16 cellular contexts compared by ENCODE assay signal in genomic region chr16:68367440-68367839, GRCh38. TPM values are rescaled to one million over a fixed set of nuclear protein-coding genes. Genes with fewer than 3 reads are reported as not detected.
DNase-seq lines count a peak whose midpoint lies in the region; ATAC-seq and TF ChIP-seq lines count a peak whose summit lies in the region.
"Had no signal": no experiment of that assay in that cellular context is flagged by ENCODE, and none has a peak within 500 bp of the region (broad histone marks: within the 10 kb centered on the region; RNA-seq: fewer than 3 reads in every experiment).

No MANE protein-coding gene starts in this region.

- no peaks in the 10 kb centered on the region for H3K9me3 Mint-ChIP-seq in activated naive CD8-positive, alpha-beta T cell treated with anti-CD3 and anti-CD28 coated beads, Interleukin-2, amount 10 ng/mL, durations not matched to agents 7 days and 5 days
- no peaks in the 10 kb centered on the region for H3K9me3 Mint-ChIP-seq in activated naive CD8-positive, alpha-beta T cell treated with anti-CD3 and anti-CD28 coated beads for 36 hours
- no peaks in the 10 kb centered on the region for H3K9me3 Mint-ChIP-seq in memory B cell
- H3K9me3 Mint-ChIP-seq in activated CD4-positive, alpha-beta memory T cell treated with anti-CD3 and anti-CD28 coated beads, Interleukin-2, amount 10 ng/mL, durations not matched to agents 7 days and 5 days, result no peaks in the 10 kb centered on the region
- no peaks in the 10 kb centered on the region for H3K9me3 Mint-ChIP-seq in CD4-positive, alpha-beta T cell
- H3K9me3 Mint-ChIP-seq: HFFc6 had no signal

- H3K27me3 Mint-ChIP-seq in activated naive CD8-positive, alpha-beta T cell treated with anti-CD3 and anti-CD28 coated beads, Interleukin-2, amount 10 ng/mL, durations not matched to agents 7 days and 5 days, result peaks cover 21% of the 10 kb centered on the region
- peaks cover 41% of the 10 kb centered on the region for H3K27me3 Mint-ChIP-seq in activated naive CD8-positive, alpha-beta T cell treated with anti-CD3 and anti-CD28 coated beads for 36 hours
- H3K27me3 Mint-ChIP-seq in memory B cell, result no peaks in the 10 kb centered on the region
- peaks cover 43% of the 10 kb centered on the region for H3K27me3 Mint-ChIP-seq in activated CD4-positive, alpha-beta memory T cell treated with anti-CD3 and anti-CD28 coated beads, Interleukin-2, amount 10 ng/mL, durations not matched to agents 7 days and 5 days
- H3K27me3 Mint-ChIP-seq in CD4-positive, alpha-beta T cell, result no peaks in the 10 kb centered on the region

- no peak overlapping the region for H3K4me3 Mint-ChIP-seq in activated naive CD8-positive, alpha-beta T cell treated with anti-CD3 and anti-CD28 coated beads, Interleukin-2, amount 10 ng/mL, durations not matched to agents 7 days and 5 days
- no peak overlapping the region for H3K4me3 Mint-ChIP-seq in activated naive CD8-positive, alpha-beta T cell treated with anti-CD3 and anti-CD28 coated beads for 36 hours
- H3K4me3 Mint-ChIP-seq in memory B cell, result no peak overlapping the region
- H3K4me3 Mint-ChIP-seq in activated CD4-positive, alpha-beta memory T cell treated with anti-CD3 and anti-CD28 coated beads, Interleukin-2, amount 10 ng/mL, durations not matched to agents 7 days and 5 days, result no peak overlapping the region
- H3K4me3 Mint-ChIP-seq in CD4-positive, alpha-beta T cell, result no peak overlapping the region
- H3K4me3 Mint-ChIP-seq: HFFc6 had no signal

- H3K27ac Mint-ChIP-seq in activated naive CD8-positive, alpha-beta T cell treated with anti-CD3 and anti-CD28 coated beads, Interleukin-2, amount 10 ng/mL, durations not matched to agents 7 days and 5 days, result peak overlapping the region; percentile 10
- H3K27ac Mint-ChIP-seq in activated naive CD8-positive, alpha-beta T cell treated with anti-CD3 and anti-CD28 coated beads for 36 hours, result no peak overlapping the region
- H3K27ac Mint-ChIP-seq in memory B cell, result peak overlapping the region; percentile 90
- no peak overlapping the region for H3K27ac Mint-ChIP-seq in activated CD4-positive, alpha-beta memory T cell treated with anti-CD3 and anti-CD28 coated beads, Interleukin-2, amount 10 ng/mL, durations not matched to agents 7 days and 5 days
- no peak overlapping the region for H3K27ac Mint-ChIP-seq in CD4-positive, alpha-beta T cell
- H3K27ac Mint-ChIP-seq: HFFc6 had no signal

- no peaks in the 10 kb centered on the region for H3K9me3 ChIP-seq in RWPE2 (ENCODE audit: severe bottlenecking)
- no peaks in the 10 kb centered on the region for H3K9me3 ChIP-seq in CD4-positive, alpha-beta T cell (ENCODE audit: control insufficient read depth, low read length)
- H3K9me3 ChIP-seq: SJSA1 had no signal

- H3K27ac ChIP-seq in RWPE2 (ENCODE audit: poor library complexity, severe bottlenecking), result no peak overlapping the region
- no peak overlapping the region for H3K27ac ChIP-seq in caudate nucleus (ENCODE audit: low read depth, low read length)
- H3K27ac ChIP-seq in CD4-positive, alpha-beta T cell (ENCODE audit: low read depth, low read length), result no peak overlapping the region
- H3K27ac ChIP-seq: SJSA1 had no signal

- H3K36me3 Mint-ChIP-seq in activated naive CD8-positive, alpha-beta T cell treated with anti-CD3 and anti-CD28 coated beads, Interleukin-2, amount 10 ng/mL, durations not matched to agents 7 days and 5 days, result peaks cover 5% of the 10 kb centered on the region
- no peaks in the 10 kb centered on the region for H3K36me3 Mint-ChIP-seq in activated naive CD8-positive, alpha-beta T cell treated with anti-CD3 and anti-CD28 coated beads for 36 hours
- H3K36me3 Mint-ChIP-seq in memory B cell, result no peaks in the 10 kb centered on the region
- H3K36me3 Mint-ChIP-seq in activated CD4-positive, alpha-beta memory T cell treated with anti-CD3 and anti-CD28 coated beads, Interleukin-2, amount 10 ng/mL, durations not matched to agents 7 days and 5 days (ENCODE audit: low read depth), result no peaks in the 10 kb centered on the region
- H3K36me3 Mint-ChIP-seq in CD4-positive, alpha-beta T cell (ENCODE audit: low read depth), result no peaks in the 10 kb centered on the region

- TF ChIP-seq CTCF in RWPE2 (IDR thresholded peaks at IDR 0.05; ENCODE audit: poor library complexity, severe bottlenecking), result no peak
- no peak for TF ChIP-seq CTCF in CD4-positive, alpha-beta T cell (IDR thresholded peaks at IDR 0.05)

- intact Hi-C loops in CD4-positive, alpha-beta T cell (cut with DNase I, micrococcal nuclease), result loop anchor here in 1 of 2 experiments (5.0 kb wide), 1 partner anchor 45 kb away; no protein-coding TSS in a partner anchor

- ATAC-seq in activated naive CD8-positive, alpha-beta T cell treated with anti-CD3 and anti-CD28 coated beads, Interleukin-2, amount 10 ng/mL, durations not matched to agents 7 days and 5 days (ENCODE audit: low read depth), result no peak
- no peak for ATAC-seq in RWPE2 (ENCODE audit: low read depth)
- ATAC-seq in memory B cell (ENCODE audit: low read depth), result no peak
- ATAC-seq in HG03039 (IDR thresholded peaks at IDR 0.05; ENCODE audit: unreplicated experiment), result no peak
- no peak for ATAC-seq in CD4-positive, alpha-beta T cell (ENCODE audit: poor library complexity)

- no peaks in the 10 kb centered on the region for H3K36me3 ChIP-seq in RWPE2 (ENCODE audit: low read depth)
- H3K36me3 ChIP-seq: SJSA1 had no signal

- no peaks in the 10 kb centered on the region for H3K27me3 ChIP-seq in RWPE2 (ENCODE audit: insufficient read depth, poor library complexity, severe bottlenecking)
- H3K27me3 ChIP-seq in CD4-positive, alpha-beta T cell (ENCODE audit: control insufficient read depth, insufficient read depth, low read length), result no peaks in the 10 kb centered on the region
- H3K27me3 ChIP-seq: SJSA1 had no signal

- H3K4me3 ChIP-seq in RWPE2 (ENCODE audit: severe bottlenecking), result no peak overlapping the region
- H3K4me3 ChIP-seq: SJSA1 had no signal

- H3K4me1 Mint-ChIP-seq in activated naive CD8-positive, alpha-beta T cell treated with anti-CD3 and anti-CD28 coated beads, Interleukin-2, amount 10 ng/mL, durations not matched to agents 7 days and 5 days, result peaks cover 32% of the 10 kb centered on the region
- peaks cover 35% of the 10 kb centered on the region for H3K4me1 Mint-ChIP-seq in activated naive CD8-positive, alpha-beta T cell treated with anti-CD3 and anti-CD28 coated beads for 36 hours
- peaks cover 48% of the 10 kb centered on the region for H3K4me1 Mint-ChIP-seq in memory B cell
- peaks cover 35% of the 10 kb centered on the region for H3K4me1 Mint-ChIP-seq in activated CD4-positive, alpha-beta memory T cell treated with anti-CD3 and anti-CD28 coated beads, Interleukin-2, amount 10 ng/mL, durations not matched to agents 7 days and 5 days
- H3K4me1 Mint-ChIP-seq in CD4-positive, alpha-beta T cell (ENCODE audit: low read depth), result peaks cover 58% of the 10 kb centered on the region

- CTCF ChIA-PET in activated CD4-positive, alpha-beta memory T cell treated with anti-CD3 and anti-CD28 coated beads, Interleukin-2, amount 10 ng/mL, durations not matched to agents 7 days and 5 days (lab: Charles Lee), result interaction anchor here (1.6 kb wide), 1 partner anchor 11 kb away, joined by 12 read pairs; no protein-coding TSS in a partner anchor
- CTCF ChIA-PET in CD4-positive, alpha-beta T cell (lab: Charles Lee), result interaction anchor here (0.8 kb wide), 1 partner anchor 153 kb away, joined by 3 read pairs; no protein-coding TSS in a partner anchor

- no peak for DNase-seq in activated naive CD8-positive, alpha-beta T cell treated with anti-CD3 and anti-CD28 coated beads, Interleukin-2, amount 10 ng/mL, durations not matched to agents 7 days and 5 days
- no peak for DNase-seq in activated naive CD8-positive, alpha-beta T cell treated with anti-CD3 and anti-CD28 coated beads for 36 hours
- DNase-seq in RWPE2 (ENCODE audit: low spot score), result peak; percentile 63
- no peak for DNase-seq in memory B cell (ENCODE audit: low spot score in 2 of 2)
- no peak for DNase-seq in activated CD4-positive, alpha-beta memory T cell treated with anti-CD3 and anti-CD28 coated beads, Interleukin-2, amount 10 ng/mL, durations not matched to agents 7 days and 5 days
- no peak for DNase-seq in caudate nucleus (lab: John Stamatoyannopoulos, UW)
- DNase-seq in CD4-positive, alpha-beta T cell, result no peak
- DNase-seq: DMS 273 treated with DMSO at 0.1 percent for 48 hours, GOT3, NCI-H1417 treated with DMSO at 0.1 percent for 48 hours, NCI-H2029, NCI-H2171, NCI-H446 had no signal

- H3K4me1 ChIP-seq in RWPE2 (ENCODE audit: insufficient read depth, poor library complexity, severe bottlenecking), result no peaks in the 10 kb centered on the region
- H3K4me1 ChIP-seq: SJSA1 had no signal

- POLR2A ChIA-PET in activated naive CD8-positive, alpha-beta T cell treated with anti-CD3 and anti-CD28 coated beads, Interleukin-2, amount 10 ng/mL, durations not matched to agents 7 days and 5 days (lab: Charles Lee), result interaction anchor here (3.8 kb wide), 1 partner anchor 11 kb away, joined by 15 read pairs; no protein-coding TSS in a partner anchor
- POLR2A ChIA-PET in activated CD4-positive, alpha-beta memory T cell treated with anti-CD3 and anti-CD28 coated beads, Interleukin-2, amount 10 ng/mL, durations not matched to agents 7 days and 5 days (lab: Charles Lee), result interaction anchor here (2.3 kb wide), 1 partner anchor 11 kb away, joined by 14 read pairs; no protein-coding TSS in a partner anchor
- POLR2A ChIA-PET in CD4-positive, alpha-beta T cell (lab: Charles Lee), result no interaction called here

RNA-seq across cellular contexts. Expression of gene PRMT7, which starts 56.6 kb away (rescaled TPM):
- 10 to 100 TPM; 85.7 to 87.3 TPM for total RNA-seq in activated naive CD8-positive, alpha-beta T cell treated with anti-CD3 and anti-CD28 coated beads, Interleukin-2, amount 10 ng/mL, durations not matched to agents 7 days and 5 days
- 10 to 100 TPM; 68.9 to 72.0 TPM for total RNA-seq in activated naive CD8-positive, alpha-beta T cell treated with anti-CD3 and anti-CD28 coated beads for 36 hours
- total RNA-seq in activated CD4-positive, alpha-beta memory T cell treated with anti-CD3 and anti-CD28 coated beads, Interleukin-2, amount 10 ng/mL, durations not matched to agents 7 days and 5 days, result 10 to 100 TPM; 50.4 to 52.2 TPM
- 10 to 100 TPM; 46.3 to 51.0 TPM for total RNA-seq in CD4-positive, alpha-beta T cell

RNA-seq across cellular contexts. Expression of gene SLC7A6OS, which starts 56.7 kb away (rescaled TPM):
- total RNA-seq in activated naive CD8-positive, alpha-beta T cell treated with anti-CD3 and anti-CD28 coated beads, Interleukin-2, amount 10 ng/mL, durations not matched to agents 7 days and 5 days, result 10 to 100 TPM; 38.2 to 44.4 TPM
- total RNA-seq in activated naive CD8-positive, alpha-beta T cell treated with anti-CD3 and anti-CD28 coated beads for 36 hours, result 10 to 100 TPM; 23.0 to 23.3 TPM
- total RNA-seq in activated CD4-positive, alpha-beta memory T cell treated with anti-CD3 and anti-CD28 coated beads, Interleukin-2, amount 10 ng/mL, durations not matched to agents 7 days and 5 days, result 10 to 100 TPM; 30.4 to 31.2 TPM
- 10 to 100 TPM; 29.0 to 32.1 TPM for total RNA-seq in CD4-positive, alpha-beta T cell

Comparison
In these comparisons a context has a peak if more than half of its experiments do, and no peak if none do; other contexts are left out.
1. H3K27ac Mint-ChIP-seq: peak in activated naive CD8-positive, alpha-beta T cell treated with anti-CD3 and anti-CD28 coated beads, Interleukin-2, amount 10 ng/mL, durations not matched to agents 7 days and 5 days (single experiment) and memory B cell (single experiment); none in activated naive CD8-positive, alpha-beta T cell treated with anti-CD3 and anti-CD28 coated beads for 36 hours (single experiment), activated CD4-positive, alpha-beta memory T cell treated with anti-CD3 and anti-CD28 coated beads, Interleukin-2, amount 10 ng/mL, durations not matched to agents 7 days and 5 days (single experiment) and CD4-positive, alpha-beta T cell (single experiment).